ENCODE assay signal across 24 cellular contexts in genomic region chr5:127741412-127741811, GRCh38. TPM values are rescaled to one million over a fixed set of nuclear protein-coding genes. Genes with fewer than 3 reads are reported as not detected.
DNase-seq lines count a peak whose midpoint lies in the region; TF ChIP-seq lines count a peak whose summit lies in the region.
"Had no signal": no experiment of that assay in that cellular context is flagged by ENCODE, and none has a peak within 500 bp of the region (broad histone marks: within the 10 kb centered on the region; RNA-seq: fewer than 3 reads in every experiment).

No MANE protein-coding gene starts in this region.

- no peak overlapping the region for H3K27ac Mint-ChIP-seq in neural crest cell (ENCODE audit: unreplicated experiment)
- H3K27ac Mint-ChIP-seq: CD14-positive monocyte; CD4-positive, alpha-beta T cell; CD8-positive, alpha-beta memory T cell had no signal

- peaks cover 18% of the 10 kb centered on the region for H3K4me1 Mint-ChIP-seq in neural crest cell
- H3K4me1 Mint-ChIP-seq: CD14-positive monocyte had no signal

- H3K27me3 Mint-ChIP-seq in neural crest cell (ENCODE audit: low read depth): no peaks in the 10 kb centered on the region

- H3K9me3 Mint-ChIP-seq in neural crest cell: peaks cover 9% of the 10 kb centered on the region
- H3K9me3 Mint-ChIP-seq: CD4-positive, alpha-beta T cell had no signal

- H3K36me3 Mint-ChIP-seq in neural crest cell (ENCODE audit: low read depth): peaks cover 12% of the 10 kb centered on the region
- H3K36me3 Mint-ChIP-seq: CD14-positive monocyte; CD8-positive, alpha-beta memory T cell had no signal

- DNase-seq in NCI-H2171 treated with DMSO at 0.1 percent for 48 hours (lab: John Stamatoyannopoulos, UW) (peak; percentile 25), NCI-H2171 (lab: John Stamatoyannopoulos, UW) (no peak), SK-N-DZ (ENCODE audit: low spot score) (peak; percentile 76), neural crest cell (ENCODE audit: low read depth, low spot score) (no peak), KG1 (lab: John Stamatoyannopoulos, UW) (no peak), SIG-M5 (lab: John Stamatoyannopoulos, UW) (no peak)
- no peak for DNase-seq in stimulated activated CD4-positive, alpha-beta T cell treated with anti-CD3 and anti-CD28 coated beads, Interleukin-4, amount 100 ng/mL, for 24 hours
- DNase-seq: 8988T; ACHN; AML-193; BE2C; CD4-positive, alpha-beta T cell; CD8-positive, alpha-beta memory T cell; DMS 273 treated with DMSO at 0.1 percent for 48 hours; DMS79; EL; GDM1; GM23248; H7; HCEC 1CT had no signal

- peak overlapping the region; percentile 56 for H3K4me3 Mint-ChIP-seq in neural crest cell
- H3K4me3 Mint-ChIP-seq: CD14-positive monocyte; CD4-positive, alpha-beta T cell; CD8-positive, alpha-beta memory T cell had no signal

- TF ChIP-seq CTCF in neural crest cell (conservative IDR thresholded peaks at IDR 0.05): no peak

RNA-seq across cellular contexts. Expression of gene CCDC192, which starts 38.2 kb away (rescaled TPM):
- not detected in 2 replicates for polyA plus RNA-seq in SK-N-DZ (2014; cell fraction: cytosol; rRNA removed)
- polyA plus RNA-seq in SK-N-DZ (2014; cell fraction: nucleus; rRNA removed): not detected in 2 replicates
- total RNA-seq in neural crest cell: 0.71 and 1.3 TPM in 2 replicates
- total RNA-seq: CD4-positive, alpha-beta T cell; CD8-positive, alpha-beta memory T cell; GM12878; GM23248 had no signal
- polyA plus RNA-seq: A549; CD14-positive monocyte; CD8-positive, alpha-beta memory T cell; H1 had no signal

Comparison
In these comparisons a context has a peak if more than half of its experiments do, and no peak if none do; other contexts are left out.
1. DNase-seq: peak in NCI-H2171 treated with DMSO at 0.1 percent for 48 hours (single experiment) and SK-N-DZ (single experiment); none in NCI-H2171 (single experiment), neural crest cell (single experiment), KG1 (single experiment), SIG-M5 (single experiment) and stimulated activated CD4-positive, alpha-beta T cell treated with anti-CD3 and anti-CD28 coated beads, Interleukin-4, amount 100 ng/mL, for 24 hours (single experiment).